Comparison of ENCODE assay signal across 11 cellular contexts in genomic region chr10:80414126-80414898, GRCh38. TPM values are rescaled to one million over a fixed set of nuclear protein-coding genes. Genes with fewer than 3 reads are reported as not detected.
A peak's percentile ranks its signal among the peaks of the same experiment; 100 is the strongest.
DNase-seq lines count a peak whose midpoint lies in the region; ATAC-seq and TF ChIP-seq lines count a peak whose summit lies in the region.
"Had no signal": no experiment of that assay in that cellular context is flagged by ENCODE, and none has a peak within 500 bp of the region (broad histone marks: within the 10 kb centered on the region; RNA-seq: fewer than 3 reads in every experiment).

No MANE protein-coding gene starts in this region.

- no peak overlapping the region for H3K9ac ChIP-seq in parathyroid adenoma

- ATAC-seq in GM21737 (IDR thresholded peaks at IDR 0.05; ENCODE audit: unreplicated experiment) = no peak
- no peak for ATAC-seq in activated T-helper 17 cell treated with anti-CD3 and anti-CD28 coated beads, Interleukin-2, amount 50 U/mL, for 72 hours (replicated peaks)

- H3K27ac Mint-ChIP-seq in activated T-helper 17 cell treated with anti-CD3 and anti-CD28 coated beads, Interleukin-2, amount 50 U/mL, for 72 hours = no peak overlapping the region
- H3K27ac Mint-ChIP-seq: T-helper 1 cell treated with Interleukin-12 subunit alpha and Interleukin-12 subunit beta and Interleukin-4 antibody, amounts not matched to agents 30 μg/mL and 1 μg/mL, for 36 hours had no signal

- no peaks in the 10 kb centered on the region for H3K27me3 Mint-ChIP-seq in activated T-helper 17 cell treated with anti-CD3 and anti-CD28 coated beads, Interleukin-2, amount 50 U/mL, for 72 hours
- H3K27me3 Mint-ChIP-seq: CD4-positive, alpha-beta memory T cell had no signal

- H3K27ac ChIP-seq in Peyer's patch = peak overlapping the region in 3 of 4 donors; percentile 39 to 73 (median 67)
- peak overlapping the region; percentile 78 to 89 for H3K27ac ChIP-seq in esophagus (ENCODE audit: low read depth in 2 of 2, low read length in 1 of 2)
- H3K27ac ChIP-seq in parathyroid adenoma = peak overlapping the region; percentile 78

- no peaks in the 10 kb centered on the region for H3K9me3 Mint-ChIP-seq in activated T-helper 17 cell treated with anti-CD3 and anti-CD28 coated beads, Interleukin-2, amount 50 U/mL, for 72 hours
- H3K9me3 Mint-ChIP-seq: CD4-positive, alpha-beta memory T cell; T-helper 1 cell treated with Interleukin-12 subunit alpha and Interleukin-12 subunit beta and Interleukin-4 antibody, amounts not matched to agents 30 μg/mL and 1 μg/mL, for 36 hours had no signal

- WGBS in esophagus, 2 donors = 34 to 40% methylated on average over 7 of the region's 7 CpGs

- H3K36me3 Mint-ChIP-seq in activated T-helper 17 cell treated with anti-CD3 and anti-CD28 coated beads, Interleukin-2, amount 50 U/mL, for 72 hours (ENCODE audit: low read depth) = no peaks in the 10 kb centered on the region
- H3K36me3 Mint-ChIP-seq: CD4-positive, alpha-beta memory T cell had no signal

- peak overlapping the region; percentile 12 for H3K4me2 ChIP-seq in parathyroid adenoma (ENCODE audit: low read length)

- peaks cover 0 to 5% (median 0%) of the 10 kb centered on the region in 3 donors for H3K36me3 ChIP-seq in Peyer's patch
- no peaks in the 10 kb centered on the region for H3K36me3 ChIP-seq in esophagus (ENCODE audit: control insufficient read depth in 2 of 2, insufficient read depth in 2 of 2, low read length in 1 of 2)
- no peaks in the 10 kb centered on the region for H3K36me3 ChIP-seq in parathyroid adenoma (ENCODE audit: control insufficient read depth, insufficient read depth, low read length)

- H3K79me2 ChIP-seq in parathyroid adenoma = peaks cover 12% of the 10 kb centered on the region

- TF ChIP-seq CTCF in Peyer's patch (IDR thresholded peaks at IDR 0.05) (peak in 2 of 6 experiments; percentile 4 to 8), parathyroid adenoma (IDR thresholded peaks at IDR 0.05) (no peak), GM10266 (IDR thresholded peaks at IDR 0.05; ENCODE audit: control insufficient read depth, insufficient read depth, low read depth, missing control alignments) (no peak)

- H3K4me1 ChIP-seq in Peyer's patch (peaks cover 0 to 69% (median 4%) of the 10 kb centered on the region in 4 donors), esophagus (ENCODE audit: control insufficient read depth in 2 of 2, insufficient read depth in 2 of 2, low read length in 1 of 2) (peaks cover 14 to 20% of the 10 kb centered on the region in 2 donors), parathyroid adenoma (peaks cover 67% of the 10 kb centered on the region)

- no peak overlapping the region for H3K4me3 Mint-ChIP-seq in activated T-helper 17 cell treated with anti-CD3 and anti-CD28 coated beads, Interleukin-2, amount 50 U/mL, for 72 hours
- H3K4me3 Mint-ChIP-seq: CD4-positive, alpha-beta memory T cell; T-helper 1 cell treated with Interleukin-12 subunit alpha and Interleukin-12 subunit beta and Interleukin-4 antibody, amounts not matched to agents 30 μg/mL and 1 μg/mL, for 36 hours had no signal

- no peak for TF ChIP-seq POLR2A in Peyer's patch (IDR thresholded peaks at IDR 0.05)

- peaks cover 11% of the 10 kb centered on the region for H3K4me1 Mint-ChIP-seq in activated T-helper 17 cell treated with anti-CD3 and anti-CD28 coated beads, Interleukin-2, amount 50 U/mL, for 72 hours
- H3K4me1 Mint-ChIP-seq: CD4-positive, alpha-beta memory T cell had no signal

- no peaks in the 10 kb centered on the region for H3K9me3 ChIP-seq in Peyer's patch
- H3K9me3 ChIP-seq in esophagus (ENCODE audit: control insufficient read depth in 2 of 2, insufficient read depth in 1 of 2, low read depth in 1 of 2, low read length in 1 of 2) = no peaks in the 10 kb centered on the region
- H3K9me3 ChIP-seq in parathyroid adenoma (ENCODE audit: control insufficient read depth, low read length) = no peaks in the 10 kb centered on the region

- no peak overlapping the region for H3K4me3 ChIP-seq in Peyer's patch
- H3K4me3 ChIP-seq in esophagus (ENCODE audit: low read depth in 1 of 2, low read length in 2 of 2) = peak overlapping the region; percentile 12 to 29
- no peak overlapping the region for H3K4me3 ChIP-seq in parathyroid adenoma (ENCODE audit: low read depth, low read length)

- no peak overlapping the region for H2AFZ ChIP-seq in parathyroid adenoma

- H3K27me3 ChIP-seq in Peyer's patch (no peaks in the 10 kb centered on the region), esophagus (ENCODE audit: control insufficient read depth in 1 of 2, insufficient read depth in 2 of 2, low read length in 2 of 2) (no peaks in the 10 kb centered on the region), parathyroid adenoma (ENCODE audit: control insufficient read depth, insufficient read depth, low read length) (no peaks in the 10 kb centered on the region)

- DNase-seq in DMS 273 (lab: John Stamatoyannopoulos, UW; ENCODE audit: unreplicated experiment) = peak; percentile 58
- DNase-seq in Peyer's patch = peak in 1 of 3 donors; percentile 66
- no peak for DNase-seq in medulla oblongata (ENCODE audit: extremely low spot score)
- DNase-seq in GM10266 (ENCODE audit: extremely low spot score) = no peak
- DNase-seq: CD4-positive, alpha-beta memory T cell; NCI-H187 had no signal

RNA-seq across cellular contexts. Expression of gene PRXL2A, which starts 6.0 kb away (rescaled TPM):
- 10 to 100 TPM; 27.2 to 89.3 (median 60.3) TPM for total RNA-seq in Peyer's patch
- 10 to 100 TPM; 47.3 to 87.9 TPM for polyA plus RNA-seq in esophagus
- 1 to 10 TPM; 9.4 to 9.6 TPM for total RNA-seq in activated T-helper 17 cell treated with anti-CD3 and anti-CD28 coated beads, Interleukin-2, amount 50 U/mL, for 72 hours

RNA-seq across cellular contexts. Expression of gene TSPAN14, which starts 39.8 kb away (rescaled TPM):
- total RNA-seq in Peyer's patch = 10 to 100 TPM; 51.2 to 72.0 (median 68.0) TPM
- polyA plus RNA-seq in esophagus = 10 to 100 TPM; 50.6 to 63.2 TPM
- total RNA-seq in activated T-helper 17 cell treated with anti-CD3 and anti-CD28 coated beads, Interleukin-2, amount 50 U/mL, for 72 hours = 10 to 100 TPM; 61.9 to 64.5 TPM

RNA-seq across cellular contexts. Expression of gene DYDC2, which starts 57.7 kb away (rescaled TPM):
- total RNA-seq in Peyer's patch = under 1 TPM in 1 of 4 donors, not detected in 3; 0.70 TPM
- polyA plus RNA-seq in esophagus = under 1 TPM; 0.34 to 0.77 TPM
- total RNA-seq in activated T-helper 17 cell treated with anti-CD3 and anti-CD28 coated beads, Interleukin-2, amount 50 U/mL, for 72 hours = not detected
- total RNA-seq: CD4-positive, alpha-beta memory T cell had no signal
- polyA plus RNA-seq: CD4-positive, alpha-beta memory T cell had no signal

RNA-seq across cellular contexts. Expression of gene DYDC1, which starts 57.8 kb away (rescaled TPM):
- total RNA-seq in Peyer's patch = not detected
- polyA plus RNA-seq in esophagus = not detected
- total RNA-seq in activated T-helper 17 cell treated with anti-CD3 and anti-CD28 coated beads, Interleukin-2, amount 50 U/mL, for 72 hours = not detected
- total RNA-seq: CD4-positive, alpha-beta memory T cell had no signal
- polyA plus RNA-seq: CD4-positive, alpha-beta memory T cell had no signal

Comparison
In these comparisons a context has a peak if more than half of its experiments do, and no peak if none do; other contexts are left out.
1. H3K4me3 ChIP-seq: peak in esophagus (2 of 2); none in Peyer's patch (0 of 4) and parathyroid adenoma (single experiment).
2. Peak in every context shown above with its lines, with median percentiles within 50 percentile points of each other: H3K27ac ChIP-seq.